Comparison of ENCODE assay signal across 26 cellular contexts in the genomic region with DNA sequence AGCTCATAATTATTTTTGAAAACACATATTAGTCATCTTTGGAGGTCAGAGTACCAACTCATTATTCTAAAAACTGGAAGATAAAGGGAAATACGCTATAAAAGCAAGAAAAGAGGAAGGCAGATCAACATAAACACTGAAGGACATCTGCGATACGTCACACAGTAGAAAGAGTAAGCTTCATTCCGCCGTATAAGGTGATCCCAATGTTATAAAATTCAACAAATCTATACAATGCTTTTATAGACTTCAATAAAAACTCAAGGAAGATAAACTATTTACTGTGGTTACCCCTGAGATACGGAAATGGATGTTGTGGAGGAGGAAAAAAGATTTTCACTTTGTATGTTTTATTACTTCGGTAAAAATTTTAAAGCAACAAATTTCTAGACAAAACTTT.
"Had no signal": no experiment of that assay in that cellular context is flagged by ENCODE, and none has a peak within 500 bp of the region (broad histone marks: within the 10 kb centered on the region; RNA-seq: fewer than 3 reads in every experiment).

No MANE protein-coding gene starts in this region.

- DNase-seq: activated B cell treated with CpG ODN at 0.5 μM for 24 hours; activated CD4-positive, alpha-beta T cell treated with anti-CD3 and anti-CD28 coated beads, Interleukin-2, amount 50 U/mL, for 1 hour; activated CD8-positive, alpha-beta T cell treated with anti-CD3 and anti-CD28 coated beads for 36 hours; activated gamma-delta T cell treated with Interleukin-2 at 50 U/mL for 16 hours; activated naive CD4-positive, alpha-beta T cell treated with anti-CD3 and anti-CD28 coated beads, Interleukin-2, amount 50 U/mL, for 16 hours; activated T-cell treated with anti-CD3 and anti-CD28 coated beads, Interleukin-2, amount 50 U/mL, for 4 hours; amygdala; central memory CD4-positive, alpha-beta T cell; endodermal cell; esophagus squamous epithelium; left ventricle myocardium superior; naive thymus-derived CD4-positive, alpha-beta T cell; nucleus accumbens; psoas muscle; stimulated activated CD4-positive, alpha-beta T cell treated with anti-CD3 and anti-CD28 coated beads, Interleukin-15, amount 100 ng/mL, for 24 hours; stimulated activated CD4-positive, alpha-beta T cell treated with anti-CD3 and anti-CD28 coated beads, Interleukin-2, amount 100 ng/mL, for 24 hours; stimulated activated naive B cell treated with anti-CD40 and anti-IgM and Interleukin-4, amounts not matched to agents 10 μg/mL and 1 μg/mL and 100 μg/mL, for 72 hours; stomach; T-helper 2 cell; tibial artery had no signal

- H3K9me3 ChIP-seq: psoas muscle, right atrium auricular region, tibial artery had no signal

- H3K36me3 ChIP-seq: breast epithelium, esophagus squamous epithelium, right atrium auricular region, stomach, tibial artery had no signal

- H3K27me3 Mint-ChIP-seq: activated B cell treated with CpG ODN at 0.5 μM for 24 hours; activated CD8-positive, alpha-beta T cell treated with anti-CD3 and anti-CD28 coated beads for 36 hours; activated T-helper 17 cell treated with anti-CD3 and anti-CD28 coated beads, Interleukin-2, amount 50 U/mL, for 72 hours; dendritic cell treated with granulocyte-macrophage colony-stimulating factor and Interleukin-4, amounts not matched to agents 40 ng/mL and 50 ng/mL, for 4 days; naive thymus-derived CD4-positive, alpha-beta T cell; stimulated activated naive B cell treated with anti-CD40 and anti-IgM and Interleukin-4, amounts not matched to agents 10 μg/mL and 1 μg/mL and 100 μg/mL, for 72 hours had no signal

- H3K4me3 ChIP-seq: breast epithelium, esophagus squamous epithelium, psoas muscle, right atrium auricular region, stomach, tibial artery had no signal

- H3K27me3 ChIP-seq: breast epithelium, esophagus squamous epithelium, right atrium auricular region, stomach, tibial artery had no signal

- H3K4me3 Mint-ChIP-seq: activated B cell treated with CpG ODN at 0.5 μM for 24 hours; activated CD8-positive, alpha-beta T cell treated with anti-CD3 and anti-CD28 coated beads for 36 hours; activated T-cell treated with anti-CD3 and anti-CD28 coated beads, Interleukin-2, amount 50 U/mL, for 4 hours; activated T-helper 17 cell treated with anti-CD3 and anti-CD28 coated beads, Interleukin-2, amount 50 U/mL, for 72 hours; dendritic cell treated with granulocyte-macrophage colony-stimulating factor and Interleukin-4, amounts not matched to agents 40 ng/mL and 50 ng/mL, for 4 days; endodermal cell; naive thymus-derived CD4-positive, alpha-beta T cell; neural crest cell; stimulated activated naive B cell treated with anti-CD40 and anti-IgM and Interleukin-4, amounts not matched to agents 10 μg/mL and 1 μg/mL and 100 μg/mL, for 72 hours had no signal

- H3K27ac ChIP-seq: breast epithelium, parathyroid adenoma, psoas muscle, stomach, tibial artery had no signal

- H3K4me1 ChIP-seq: psoas muscle, tibial artery had no signal

- ATAC-seq: activated CD8-positive, alpha-beta T cell treated with anti-CD3 and anti-CD28 coated beads for 36 hours; activated T-cell treated with anti-CD3 and anti-CD28 coated beads, Interleukin-2, amount 50 U/mL, for 4 hours; activated T-helper 17 cell treated with anti-CD3 and anti-CD28 coated beads, Interleukin-2, amount 50 U/mL, for 72 hours; naive thymus-derived CD4-positive, alpha-beta T cell; psoas muscle; stimulated activated naive B cell treated with anti-CD40 and anti-IgM and Interleukin-4, amounts not matched to agents 10 μg/mL and 1 μg/mL and 100 μg/mL, for 72 hours had no signal

- H3K4me1 Mint-ChIP-seq: endodermal cell had no signal

- H3K27ac Mint-ChIP-seq: activated B cell treated with CpG ODN at 0.5 μM for 24 hours; activated CD8-positive, alpha-beta T cell treated with anti-CD3 and anti-CD28 coated beads for 36 hours; activated T-helper 17 cell treated with anti-CD3 and anti-CD28 coated beads, Interleukin-2, amount 50 U/mL, for 72 hours; dendritic cell treated with granulocyte-macrophage colony-stimulating factor and Interleukin-4, amounts not matched to agents 40 ng/mL and 50 ng/mL, for 4 days; endodermal cell; naive thymus-derived CD4-positive, alpha-beta T cell; stimulated activated naive B cell treated with anti-CD40 and anti-IgM and Interleukin-4, amounts not matched to agents 10 μg/mL and 1 μg/mL and 100 μg/mL, for 72 hours had no signal
